9 cellular contexts compared by ENCODE assay signal in genomic region chr19:17652627-17653026, GRCh38.
"Had no signal": no experiment of that assay in that cellular context is flagged by ENCODE, and none has a peak within 500 bp of the region (broad histone marks: within the 10 kb centered on the region; RNA-seq: fewer than 3 reads in every experiment).

No MANE protein-coding gene starts in this region.

- H3K4me1 ChIP-seq: HAP-1 had no signal

- H3K9ac ChIP-seq: GM23248 had no signal

- H3K4me3 Mint-ChIP-seq: HFFc6 had no signal

- H3K9me3 ChIP-seq: HAP-1 had no signal

- H3K27ac Mint-ChIP-seq: HFFc6 had no signal

- H3K27ac ChIP-seq: GM23248, HL-60 had no signal

- H3K36me3 ChIP-seq: HAP-1 had no signal

- H2AFZ ChIP-seq: GM23248 had no signal

- DNase-seq: GM23248, GOT3, H7, HFFc6, IMR-90, KBM-7 had no signal

- H3K4me3 ChIP-seq: GM23248, HAP-1 had no signal

- ATAC-seq: HCT116 had no signal
